8 cellular contexts compared by ENCODE assay signal in genomic region chr11:62705880-62706831, GRCh38. TPM values are rescaled to one million over a fixed set of nuclear protein-coding genes. Genes with fewer than 3 reads are reported as not detected.
DNase-seq lines count a peak whose midpoint lies in the region; TF ChIP-seq lines count a peak whose summit lies in the region.

No MANE protein-coding gene starts in this region.

- H3K9me3 ChIP-seq in ES-I3 (ENCODE audit: control insufficient read depth, insufficient read depth, low read length) (no peaks in the 10 kb centered on the region), SK-N-SH (no peaks in the 10 kb centered on the region)

- no peaks in the 10 kb centered on the region for H4K20me1 ChIP-seq in SK-N-SH (ENCODE audit: insufficient read depth)

- TF ChIP-seq CTCF in HFF-Myc (IDR thresholded peaks at IDR 0.05; ENCODE audit: low read depth, low read length, missing control alignments): no peak
- TF ChIP-seq CTCF in SK-N-SH (IDR thresholded peaks at IDR 0.05): no peak

- peaks cover 48% of the 10 kb centered on the region for H3K4me1 Mint-ChIP-seq in activated naive CD4-positive, alpha-beta T cell treated with anti-CD3 and anti-CD28 coated beads, Interleukin-2, amount 50 U/mL, for 24 hours

- H3K36me3 Mint-ChIP-seq in activated naive CD4-positive, alpha-beta T cell treated with anti-CD3 and anti-CD28 coated beads, Interleukin-2, amount 50 U/mL, for 24 hours: peaks cover 3% of the 10 kb centered on the region

- no peak for TF ChIP-seq EP300 in SK-N-SH (IDR thresholded peaks at IDR 0.05; ENCODE audit: borderline replicate concordance in 1 of 2, low read depth in 1 of 2, low read length in 1 of 2)

- CTCF ChIA-PET in SK-N-SH (lab: Yijun Ruan, JAX): interaction anchor here (1.1 to 6.6 kb wide), 7 partner anchors 11 to 163 kb away, joined by 3 to 48 read pairs (median 5); partner anchors contain the start of genes HNRNPUL2 and TMEM179B

- H3K4me2 ChIP-seq in SK-N-SH: peak overlapping the region; percentile 73

- H3K36me3 ChIP-seq in ES-I3 (ENCODE audit: insufficient read depth, low read length) (no peaks in the 10 kb centered on the region), SK-N-SH (replicated peaks in 1 of 2; ENCODE audit: control insufficient read depth in 1 of 2, insufficient read depth in 2 of 2, low read length in 1 of 2) (peaks cover 16% of the 10 kb centered on the region in 2 experiments)

- H3K9ac ChIP-seq in ES-I3 (ENCODE audit: low read depth, low read length): peak overlapping the region; percentile 74
- peak overlapping the region; percentile 80 for H3K9ac ChIP-seq in SK-N-SH

- peaks cover 12% of the 10 kb centered on the region; the same call in 1 of the 2 replicates for H3K79me2 ChIP-seq in SK-N-SH (ENCODE audit: insufficient read depth)

- TF ChIP-seq RAD21 in SK-N-SH (IDR thresholded peaks at IDR 0.05; ENCODE audit: low read length): no peak

- peak overlapping the region; percentile 64; the same call in 1 of the 2 replicates for H2AFZ ChIP-seq in SK-N-SH (ENCODE audit: low read depth)

- peak overlapping the region; percentile 93 for H3K4me3 Mint-ChIP-seq in activated naive CD4-positive, alpha-beta T cell treated with anti-CD3 and anti-CD28 coated beads, Interleukin-2, amount 50 U/mL, for 24 hours

- H3K4me3 ChIP-seq in HFF-Myc (replicated peaks; ENCODE audit: low read depth, low read length): peak overlapping the region; percentile 70
- H3K4me3 ChIP-seq in SK-N-SH (ENCODE audit: low read depth in 2 of 2, low read length in 1 of 2): peak overlapping the region; percentile 67 to 70

- no peaks in the 10 kb centered on the region for H3K27me3 Mint-ChIP-seq in activated naive CD4-positive, alpha-beta T cell treated with anti-CD3 and anti-CD28 coated beads, Interleukin-2, amount 50 U/mL, for 24 hours

- peak overlapping the region; percentile 46 for H3K27ac Mint-ChIP-seq in activated naive CD4-positive, alpha-beta T cell treated with anti-CD3 and anti-CD28 coated beads, Interleukin-2, amount 50 U/mL, for 24 hours

- POLR2A ChIA-PET in SK-N-SH (lab: Yijun Ruan, JAX): interaction anchor here (0.5 to 3.3 kb wide), 12 partner anchors 11 to 135 kb away, joined by 3 to 26 read pairs (median 4); partner anchors contain the start of genes C11orf98, CSKMT, EEF1G and HNRNPUL2

- H3K27me3 ChIP-seq in SK-N-SH (ENCODE audit: insufficient read depth): no peaks in the 10 kb centered on the region

- no peaks in the 10 kb centered on the region for H3K9me3 Mint-ChIP-seq in activated naive CD4-positive, alpha-beta T cell treated with anti-CD3 and anti-CD28 coated beads, Interleukin-2, amount 50 U/mL, for 24 hours

- 40% methylated on average over 16 of the region's 73 CpGs for WGBS in SK-N-SH (ENCODE audit: low lambda C conversion rate)

- peaks cover 29% of the 10 kb centered on the region for H3F3A ChIP-seq in SK-N-SH (replicated peaks; ENCODE audit: insufficient read depth)

- H3K27ac ChIP-seq in SK-N-SH (ENCODE audit: low read depth in 2 of 2, low read length in 1 of 2): peak overlapping the region; percentile 84 to 93

- no peaks in the 10 kb centered on the region for H3K9me2 ChIP-seq in SK-N-SH

- DNase-seq in HFF-Myc (ENCODE audit: extremely low read depth, low read depth) (peak; percentile 63), NCI-H1092 treated with DMSO at 0.1 percent for 48 hours (lab: John Stamatoyannopoulos, UW) (peak; percentile 99), SK-N-SH (peak; percentile 97), globus pallidus (ENCODE audit: low spot score) (peak; percentile 93), occipital lobe (lab: John Stamatoyannopoulos, UW) (peak; percentile 94), superior temporal gyrus (ENCODE audit: extremely low spot score) (peak; percentile 94)

- H3K4me1 ChIP-seq in ES-I3 (ENCODE audit: insufficient read depth, low read length): no peaks in the 10 kb centered on the region
- peaks cover 22 to 45% of the 10 kb centered on the region in 2 experiments; a peak in 3 of 4 replicates for H3K4me1 ChIP-seq in SK-N-SH (ENCODE audit: control insufficient read depth in 1 of 2, insufficient read depth in 2 of 2, low read depth in 1 of 2, low read length in 1 of 2)

TF ChIP-seq in SK-N-SH, 30 proteins besides CTCF, POLR2A, EP300 and RAD21 (continues in another document):
- TF ChIP-seq REST (IDR thresholded peaks at IDR 0.05; ENCODE audit: low read depth, low read length) (0 out of 2 replicates have a peak, but pooled peaks have one; percentile 24), ELF1 (IDR thresholded peaks at IDR 0.05) (peak; percentile 52), FOXJ3 (CRISPR knock-in tag; IDR thresholded peaks at IDR 0.05) (no peak), GATA2 (CRISPR knock-in tag; IDR thresholded peaks at IDR 0.05) (peak; percentile 88), POLR2AphosphoS5 (IDR thresholded peaks at IDR 0.05; ENCODE audit: low read depth, low read length) (peak; percentile 72), GABPA (IDR thresholded peaks at IDR 0.05; ENCODE audit: low read depth) (peak; percentile 86), TAF1 (IDR thresholded peaks at IDR 0.05; ENCODE audit: borderline replicate concordance, low read depth, low read length) (peak; percentile 52; the same call in 1 of the 2 replicates), NFIC (IDR thresholded peaks at IDR 0.05; ENCODE audit: borderline replicate concordance) (peak; percentile 49; the same call in 1 of the 2 replicates), TCF12 (IDR thresholded peaks at IDR 0.05) (no peak), FOSL2 (IDR thresholded peaks at IDR 0.05; ENCODE audit: borderline replicate concordance, low read depth) (peak; percentile 19; the same call in 1 of the 2 replicates)
- TF ChIP-seq, protein P1, sequence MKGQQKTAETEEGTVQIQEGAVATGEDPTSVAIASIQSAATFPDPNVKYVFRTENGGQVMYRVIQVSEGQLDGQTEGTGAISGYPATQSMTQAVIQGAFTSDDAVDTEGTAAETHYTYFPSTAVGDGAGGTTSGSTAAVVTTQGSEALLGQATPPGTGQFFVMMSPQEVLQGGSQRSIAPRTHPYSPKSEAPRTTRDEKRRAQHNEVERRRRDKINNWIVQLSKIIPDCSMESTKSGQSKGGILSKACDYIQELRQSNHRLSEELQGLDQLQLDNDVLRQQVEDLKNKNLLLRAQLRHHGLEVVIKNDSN (IDR thresholded peaks at IDR 0.05; ENCODE audit: borderline replicate concordance, low read depth): no peak
- TF ChIP-seq, protein P2, sequence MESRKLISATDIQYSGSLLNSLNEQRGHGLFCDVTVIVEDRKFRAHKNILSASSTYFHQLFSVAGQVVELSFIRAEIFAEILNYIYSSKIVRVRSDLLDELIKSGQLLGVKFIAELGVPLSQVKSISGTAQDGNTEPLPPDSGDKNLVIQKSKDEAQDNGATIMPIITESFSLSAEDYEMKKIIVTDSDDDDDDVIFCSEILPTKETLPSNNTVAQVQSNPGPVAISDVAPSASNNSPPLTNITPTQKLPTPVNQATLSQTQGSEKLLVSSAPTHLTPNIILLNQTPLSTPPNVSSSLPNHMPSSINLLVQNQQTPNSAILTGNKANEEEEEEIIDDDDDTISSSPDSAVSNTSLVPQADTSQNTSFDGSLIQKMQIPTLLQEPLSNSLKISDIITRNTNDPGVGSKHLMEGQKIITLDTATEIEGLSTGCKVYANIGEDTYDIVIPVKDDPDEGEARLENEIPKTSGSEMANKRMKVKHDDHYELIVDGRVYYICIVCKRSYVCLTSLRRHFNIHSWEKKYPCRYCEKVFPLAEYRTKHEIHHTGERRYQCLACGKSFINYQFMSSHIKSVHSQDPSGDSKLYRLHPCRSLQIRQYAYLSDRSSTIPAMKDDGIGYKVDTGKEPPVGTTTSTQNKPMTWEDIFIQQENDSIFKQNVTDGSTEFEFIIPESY (IDR thresholded peaks at IDR 0.05; ENCODE audit: borderline replicate concordance, low read depth): no peak

RNA-seq across cellular contexts. Expression of gene BSCL2, which starts 1.1 kb away (rescaled TPM):
- 81.5 and 118 TPM in 2 replicates for polyA plus RNA-seq in SK-N-SH (2012; rRNA removed)
- 48.4 and 73.1 TPM in 2 replicates for polyA plus RNA-seq in SK-N-SH (2012; cell fraction: cytosol; rRNA removed)
- polyA plus RNA-seq in SK-N-SH (2012; cell fraction: nucleus; rRNA removed): 102 and 146 TPM in 2 replicates
- total RNA-seq in occipital lobe: 133 TPM

RNA-seq across cellular contexts. Expression of gene GNG3, which starts 1.3 kb away (rescaled TPM):
- polyA plus RNA-seq in SK-N-SH (2012; rRNA removed): 0.11 and 0.16 TPM in 2 replicates
- 0.09 and 0.10 TPM in 2 replicates for polyA plus RNA-seq in SK-N-SH (2012; cell fraction: cytosol; rRNA removed)
- 0.12 and 0.28 TPM in 2 replicates for polyA plus RNA-seq in SK-N-SH (2012; cell fraction: nucleus; rRNA removed)
- total RNA-seq in occipital lobe: 20.0 TPM

RNA-seq across cellular contexts. Expression of gene LRRN4CL, which starts 16.8 kb away (rescaled TPM):
- 0.08 and 0.10 TPM in 2 replicates for polyA plus RNA-seq in SK-N-SH (2012; rRNA removed)
- 0.06 and 0.07 TPM in 2 replicates for polyA plus RNA-seq in SK-N-SH (2012; cell fraction: cytosol; rRNA removed)
- 0.27 and 0.39 TPM in 2 replicates for polyA plus RNA-seq in SK-N-SH (2012; cell fraction: nucleus; rRNA removed)
- 0.16 TPM for total RNA-seq in occipital lobe

RNA-seq across cellular contexts. Expression of gene HNRNPUL2, which starts 21.1 kb away (rescaled TPM):
- 31.0 and 33.5 TPM in 2 replicates for polyA plus RNA-seq in SK-N-SH (2012; rRNA removed)
- polyA plus RNA-seq in SK-N-SH (2012; cell fraction: cytosol; rRNA removed): 35.1 and 36.8 TPM in 2 replicates
- polyA plus RNA-seq in SK-N-SH (2012; cell fraction: nucleus; rRNA removed): 12.0 and 19.6 TPM in 2 replicates
- 17.0 TPM for total RNA-seq in occipital lobe

RNA-seq across cellular contexts. Expression of gene TTC9C, which starts 22.1 kb away (rescaled TPM):
- 31.3 and 37.5 TPM in 2 replicates for polyA plus RNA-seq in SK-N-SH (2012; rRNA removed)
- 28.6 and 29.3 TPM in 2 replicates for polyA plus RNA-seq in SK-N-SH (2012; cell fraction: cytosol; rRNA removed)
- 60.8 and 68.1 TPM in 2 replicates for polyA plus RNA-seq in SK-N-SH (2012; cell fraction: nucleus; rRNA removed)
- total RNA-seq in occipital lobe: 23.7 TPM

Comparison
In these comparisons a context has a peak if more than half of its experiments do, and no peak if none do; other contexts are left out.
1. Peak in every context shown above with its lines: DNase-seq, H3K4me3 ChIP-seq and H3K27ac ChIP-seq.